Comparison of ENCODE assay signal across 1 cellular context in the genomic region with DNA sequence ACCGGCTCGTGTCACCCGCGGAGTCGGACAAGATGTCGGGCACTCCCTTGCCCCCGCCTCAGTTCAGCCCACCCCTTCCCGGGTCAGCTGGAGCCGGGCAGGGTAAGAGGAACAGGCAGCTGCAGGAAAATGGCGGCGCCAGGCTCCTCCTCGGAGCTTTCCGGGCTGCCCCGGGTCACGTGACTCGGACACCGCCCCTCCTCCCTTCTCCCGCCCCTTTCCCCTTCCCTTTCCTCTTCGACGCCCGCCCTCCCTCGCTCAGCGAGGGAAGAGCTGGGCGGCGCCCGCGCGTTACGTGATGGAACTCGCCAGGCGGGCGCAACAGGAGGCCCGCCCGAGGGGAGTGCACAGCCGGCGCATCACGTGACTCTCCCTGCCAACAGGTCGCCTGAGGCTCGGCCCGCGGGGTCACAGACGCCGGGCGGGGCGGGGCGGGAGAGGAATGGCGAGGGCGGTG.
TF ChIP-seq lines count a peak whose summit lies in the region.

A gene with protein sequence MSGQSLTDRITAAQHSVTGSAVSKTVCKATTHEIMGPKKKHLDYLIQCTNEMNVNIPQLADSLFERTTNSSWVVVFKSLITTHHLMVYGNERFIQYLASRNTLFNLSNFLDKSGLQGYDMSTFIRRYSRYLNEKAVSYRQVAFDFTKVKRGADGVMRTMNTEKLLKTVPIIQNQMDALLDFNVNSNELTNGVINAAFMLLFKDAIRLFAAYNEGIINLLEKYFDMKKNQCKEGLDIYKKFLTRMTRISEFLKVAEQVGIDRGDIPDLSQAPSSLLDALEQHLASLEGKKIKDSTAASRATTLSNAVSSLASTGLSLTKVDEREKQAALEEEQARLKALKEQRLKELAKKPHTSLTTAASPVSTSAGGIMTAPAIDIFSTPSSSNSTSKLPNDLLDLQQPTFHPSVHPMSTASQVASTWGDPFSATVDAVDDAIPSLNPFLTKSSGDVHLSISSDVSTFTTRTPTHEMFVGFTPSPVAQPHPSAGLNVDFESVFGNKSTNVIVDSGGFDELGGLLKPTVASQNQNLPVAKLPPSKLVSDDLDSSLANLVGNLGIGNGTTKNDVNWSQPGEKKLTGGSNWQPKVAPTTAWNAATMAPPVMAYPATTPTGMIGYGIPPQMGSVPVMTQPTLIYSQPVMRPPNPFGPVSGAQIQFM (minus strand): TSS at position 134 of the 457 bp plus-strand sequence. CDS start 304 bp downstream, outside the sequence.

TF ChIP-seq in SK-N-SH treated with all-trans-retinoic acid at 6 μM for 48 hours, 23 proteins besides CTCF, POLR2A, EP300 and RAD21 (continued from another document):
- TF ChIP-seq, protein P1, sequence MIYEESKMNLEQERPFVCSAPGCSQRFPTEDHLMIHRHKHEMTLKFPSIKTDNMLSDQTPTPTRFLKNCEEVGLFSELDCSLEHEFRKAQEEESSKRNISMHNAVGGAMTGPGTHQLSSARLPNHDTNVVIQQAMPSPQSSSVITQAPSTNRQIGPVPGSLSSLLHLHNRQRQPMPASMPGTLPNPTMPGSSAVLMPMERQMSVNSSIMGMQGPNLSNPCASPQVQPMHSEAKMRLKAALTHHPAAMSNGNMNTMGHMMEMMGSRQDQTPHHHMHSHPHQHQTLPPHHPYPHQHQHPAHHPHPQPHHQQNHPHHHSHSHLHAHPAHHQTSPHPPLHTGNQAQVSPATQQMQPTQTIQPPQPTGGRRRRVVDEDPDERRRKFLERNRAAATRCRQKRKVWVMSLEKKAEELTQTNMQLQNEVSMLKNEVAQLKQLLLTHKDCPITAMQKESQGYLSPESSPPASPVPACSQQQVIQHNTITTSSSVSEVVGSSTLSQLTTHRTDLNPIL (CRISPR knock-in tag; IDR thresholded peaks at IDR 0.05; ENCODE audit: low read depth): no peak
- TF ChIP-seq, protein P2, sequence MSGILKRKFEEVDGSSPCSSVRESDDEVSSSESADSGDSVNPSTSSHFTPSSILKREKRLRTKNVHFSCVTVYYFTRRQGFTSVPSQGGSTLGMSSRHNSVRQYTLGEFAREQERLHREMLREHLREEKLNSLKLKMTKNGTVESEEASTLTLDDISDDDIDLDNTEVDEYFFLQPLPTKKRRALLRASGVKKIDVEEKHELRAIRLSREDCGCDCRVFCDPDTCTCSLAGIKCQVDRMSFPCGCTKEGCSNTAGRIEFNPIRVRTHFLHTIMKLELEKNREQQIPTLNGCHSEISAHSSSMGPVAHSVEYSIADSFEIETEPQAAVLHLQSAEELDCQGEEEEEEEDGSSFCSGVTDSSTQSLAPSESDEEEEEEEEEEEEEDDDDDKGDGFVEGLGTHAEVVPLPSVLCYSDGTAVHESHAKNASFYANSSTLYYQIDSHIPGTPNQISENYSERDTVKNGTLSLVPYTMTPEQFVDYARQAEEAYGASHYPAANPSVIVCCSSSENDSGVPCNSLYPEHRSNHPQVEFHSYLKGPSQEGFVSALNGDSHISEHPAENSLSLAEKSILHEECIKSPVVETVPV (CRISPR knock-in tag; IDR thresholded peaks at IDR 0.05): no peak
- TF ChIP-seq ZNF8 (CRISPR knock-in tag; IDR thresholded peaks at IDR 0.05): no peak
